In the genomic region with DNA sequence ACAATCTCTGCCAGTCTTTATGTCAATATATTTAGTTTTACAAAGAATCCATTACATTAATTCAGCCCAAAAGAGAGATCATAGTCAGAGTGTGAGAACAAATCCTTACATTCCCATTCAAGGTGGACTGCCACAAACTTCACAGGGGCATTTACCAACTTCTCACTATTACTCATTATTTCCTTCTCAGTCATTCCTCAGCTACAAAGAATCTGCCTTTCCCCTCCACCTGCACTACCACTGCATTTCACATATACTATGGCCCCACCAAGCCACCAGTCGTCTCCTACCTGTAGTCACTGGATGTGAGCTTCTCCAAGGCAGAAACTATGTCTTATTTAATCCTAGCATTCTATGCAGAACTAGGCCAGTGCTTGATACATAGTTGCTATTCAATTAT, we compare ENCODE assay signal across 11 cellular contexts.
DNase-seq lines count a peak whose midpoint lies in the region; ATAC-seq, FAIRE-seq and TF ChIP-seq lines count a peak whose summit lies in the region.
"Had no signal": no experiment of that assay in that cellular context is flagged by ENCODE, and none has a peak within 500 bp of the region (broad histone marks: within the 10 kb centered on the region; RNA-seq: fewer than 3 reads in every experiment).

No MANE protein-coding gene starts in this region.

- no peaks in the 10 kb centered on the region for H3K9me3 Mint-ChIP-seq in activated T-cell treated with anti-CD3 and anti-CD28 coated beads, Interleukin-2, amount 50 U/mL, for 24 hours
- H3K9me3 Mint-ChIP-seq: neural progenitor cell had no signal

- H3K4me1 Mint-ChIP-seq in activated T-cell treated with anti-CD3 and anti-CD28 coated beads, Interleukin-2, amount 50 U/mL, for 24 hours (ENCODE audit: low read depth) = peaks cover 22% of the 10 kb centered on the region

- in situ Hi-C loops in gastrocnemius medialis (cut with MboI; ENCODE audit: low sequenced_read_pairs in 4 of 4) = loop anchor here (5.0 to 25.0 kb wide), 5 partner anchors 208 to 470 kb away; no protein-coding TSS in a partner anchor

- DNase-seq in activated T-cell treated with anti-CD3 and anti-CD28 coated beads, Interleukin-2, amount 50 U/mL, for 24 hours = no peak
- DNase-seq in activated T-cell treated with anti-CD3 and anti-CD28 coated beads for 4 hours (no peak), H54 (ENCODE audit: insufficient read length, low spot score) (no peak), HT1080 (ENCODE audit: low read depth) (peak; percentile 56), spleen (no peak), SHP77 (lab: John Stamatoyannopoulos, UW) (no peak), gastrocnemius medialis (no peak)
- DNase-seq: NCI-H1105 treated with DMSO at 0.1 percent for 48 hours, SJCRH30 had no signal

- peak; percentile 45 for FAIRE-seq in H54 (lab: Jason Lieb, UNC)

- H3K4me3 ChIP-seq in spleen (no peak overlapping the region), gastrocnemius medialis (no peak overlapping the region)
- H3K4me3 ChIP-seq: neural progenitor cell, SJCRH30 had no signal

- no peaks in the 10 kb centered on the region for H3K36me3 Mint-ChIP-seq in activated T-cell treated with anti-CD3 and anti-CD28 coated beads, Interleukin-2, amount 50 U/mL, for 24 hours (ENCODE audit: low read depth)

- ATAC-seq in esophagus mucosa (no peak), gastrocnemius medialis (no peak)

- peaks cover 0 to 23% (median 6%) of the 10 kb centered on the region in 6 donors for H3K36me3 ChIP-seq in spleen
- H3K36me3 ChIP-seq in gastrocnemius medialis = no peaks in the 10 kb centered on the region
- H3K36me3 ChIP-seq: neural progenitor cell, SJCRH30 had no signal

- H3K27ac Mint-ChIP-seq in activated T-cell treated with anti-CD3 and anti-CD28 coated beads, Interleukin-2, amount 50 U/mL, for 24 hours = peak overlapping the region; percentile 39
- H3K27ac Mint-ChIP-seq: neural progenitor cell had no signal

- TF ChIP-seq CTCF in spleen (IDR thresholded peaks at IDR 0.05 in 8 of 11, conservative IDR thresholded peaks at IDR 0.05 in 3 of 11) = no peak
- TF ChIP-seq CTCF in gastrocnemius medialis (IDR thresholded peaks at IDR 0.05 in 4 of 5, conservative IDR thresholded peaks at IDR 0.05 in 1 of 5) = no peak

- H3K9me3 ChIP-seq in spleen (no peaks in the 10 kb centered on the region), gastrocnemius medialis (no peaks in the 10 kb centered on the region)
- H3K9me3 ChIP-seq: SJCRH30 had no signal

- H3K27me3 Mint-ChIP-seq in activated T-cell treated with anti-CD3 and anti-CD28 coated beads, Interleukin-2, amount 50 U/mL, for 24 hours = no peaks in the 10 kb centered on the region

- peaks cover 15 to 57% (median 33%) of the 10 kb centered on the region in 6 donors for H3K4me1 ChIP-seq in spleen
- no peaks in the 10 kb centered on the region for H3K4me1 ChIP-seq in gastrocnemius medialis
- H3K4me1 ChIP-seq: neural progenitor cell, SJCRH30 had no signal

- intact Hi-C loops in spleen (cut with DNase I; ENCODE audit: low total_unique reads) (loop anchor here (5.0 kb wide), 1 partner anchor 210 kb away; no protein-coding TSS in a partner anchor), gastrocnemius medialis (cut with DNase I; ENCODE audit: low total_unique reads) (loop anchor here (10.0 kb wide), 1 partner anchor 468 kb away; no protein-coding TSS in a partner anchor)

- H3K27ac ChIP-seq in spleen (peak overlapping the region in 5 of 8 donors; percentile 1 to 64 (median 52)), gastrocnemius medialis (no peak overlapping the region)
- H3K27ac ChIP-seq: neural progenitor cell, SJCRH30 had no signal

- WGBS in spleen, 5 donors = 39 to 81% (median 74%) methylated on average over 1 of the region's 1 CpG

- no peak overlapping the region for H3K4me3 Mint-ChIP-seq in activated T-cell treated with anti-CD3 and anti-CD28 coated beads, Interleukin-2, amount 50 U/mL, for 24 hours
- H3K4me3 Mint-ChIP-seq: neural progenitor cell had no signal

- TF ChIP-seq POLR2A in H54 (IDR thresholded peaks at IDR 0.05; ENCODE audit: low read depth, low read length) (no peak), spleen (IDR thresholded peaks at IDR 0.05) (no peak), gastrocnemius medialis (IDR thresholded peaks at IDR 0.05) (no peak)

- no peaks in the 10 kb centered on the region for H3K27me3 ChIP-seq in spleen (replicated peaks in 1 of 7)
- H3K27me3 ChIP-seq in gastrocnemius medialis = no peaks in the 10 kb centered on the region
- H3K27me3 ChIP-seq: neural progenitor cell, SJCRH30 had no signal

Comparison
In these comparisons a context has a peak if more than half of its experiments do, and no peak if none do; other contexts are left out.
1. H3K27ac ChIP-seq: peak in spleen (5 of 8); none in gastrocnemius medialis (0 of 4).